Comparison of ENCODE assay signal across 14 cellular contexts in genomic region chr20:54194724-54195438, GRCh38. TPM values are rescaled to one million over a fixed set of nuclear protein-coding genes. Genes with fewer than 3 reads are reported as not detected.
DNase-seq lines count a peak whose midpoint lies in the region; ATAC-seq and TF ChIP-seq lines count a peak whose summit lies in the region.
"Had no signal": no experiment of that assay in that cellular context is flagged by ENCODE, and none has a peak within 500 bp of the region (broad histone marks: within the 10 kb centered on the region; RNA-seq: fewer than 3 reads in every experiment).

No MANE protein-coding gene starts in this region.

- no peaks in the 10 kb centered on the region for H3K36me3 ChIP-seq in osteoblast (ENCODE audit: insufficient read depth, low read length)

- H3K9me3 ChIP-seq in osteoblast (ENCODE audit: low read depth, low read length): no peaks in the 10 kb centered on the region

- no peaks in the 10 kb centered on the region for H4K20me1 ChIP-seq in osteoblast (ENCODE audit: insufficient read depth, low read length)

- ATAC-seq in GM18517 (IDR thresholded peaks at IDR 0.05; ENCODE audit: unreplicated experiment): no peak
- ATAC-seq: activated T-cell treated with anti-CD3 and anti-CD28 coated beads, Interleukin-2, amount 50 U/mL, for 72 hours had no signal

- no peak overlapping the region for H3K27ac ChIP-seq in osteoblast (ENCODE audit: low read depth, low read length)

- no peaks in the 10 kb centered on the region for H3K27me3 ChIP-seq in osteoblast (ENCODE audit: insufficient read depth, low read length)

- peak; percentile 22; the same call in 1 of the 2 replicates for TF ChIP-seq CTCF in GM12874 (IDR thresholded peaks at IDR 0.05; ENCODE audit: insufficient read depth, low read depth, low read length)
- TF ChIP-seq CTCF in osteoblast (IDR thresholded peaks at IDR 0.05; ENCODE audit: extremely low read depth, low read depth, low read length): peak; percentile 23

- DNase-seq in HT1080 (ENCODE audit: low read depth): peak; percentile 40
- DNase-seq in astrocyte of the hippocampus (ENCODE audit: low read depth, low spot score): peak; percentile 25
- no peak for DNase-seq in osteoblast (ENCODE audit: insufficient read length, low spot score, missing footprints)
- no peak for DNase-seq in NCI-H128 (lab: John Stamatoyannopoulos, UW; ENCODE audit: unreplicated experiment)
- DNase-seq in middle frontal gyrus (ENCODE audit: extremely low spot score, low spot score): no peak
- DNase-seq in COR-L47 (lab: John Stamatoyannopoulos, UW): no peak
- DNase-seq: activated T-cell treated with anti-CD3 and anti-CD28 coated beads, Interleukin-2, amount 50 U/mL, for 72 hours; mesenchymal stem cell; NCI-H69; retina had no signal

- H3K79me2 ChIP-seq in osteoblast (ENCODE audit: insufficient read depth, low read length): no peaks in the 10 kb centered on the region

- H2AFZ ChIP-seq in osteoblast (ENCODE audit: low read length): no peak overlapping the region

- no peak overlapping the region for H3K4me2 ChIP-seq in osteoblast (ENCODE audit: insufficient read depth, low read length)

- no peak overlapping the region for H3K4me3 ChIP-seq in osteoblast (ENCODE audit: insufficient read depth, low read length)

- no peaks in the 10 kb centered on the region for H3K4me1 ChIP-seq in osteoblast (ENCODE audit: insufficient read depth, low read length)

RNA-seq across cellular contexts. Expression of gene PFDN4, which starts 13.0 kb away (rescaled TPM):
- 57.7 and 71.9 TPM in 2 replicates for total RNA-seq in HT1080 (2014; rRNA removed; shearing (Covaris generic))
- polyA plus RNA-seq in HT1080 (2015; cell fraction: cytosol; rRNA removed): 105 and 125 TPM in 2 replicates
- 46.1 and 53.1 TPM in 2 replicates for polyA plus RNA-seq in HT1080 (2015; cell fraction: nucleus; rRNA removed)
- 93.0 and 95.2 TPM in 2 replicates for total RNA-seq in osteoblast

RNA-seq across cellular contexts. Expression of gene CYP24A1, which starts 21.1 kb away (rescaled TPM):
- total RNA-seq in HT1080 (2014; rRNA removed; shearing (Covaris generic)): 0.03 TPM in 1 of 2 replicates, not detected in the other
- 0.17 and 0.47 TPM in 2 replicates for polyA plus RNA-seq in HT1080 (2015; cell fraction: cytosol; rRNA removed)
- 0.24 and 0.62 TPM in 2 replicates for polyA plus RNA-seq in HT1080 (2015; cell fraction: nucleus; rRNA removed)
- not detected in 2 replicates for total RNA-seq in osteoblast
- total RNA-seq: activated T-cell treated with anti-CD3 and anti-CD28 coated beads, Interleukin-2, amount 50 U/mL, for 72 hours; chondrocyte; glomerular endothelial cell had no signal

Comparison
In these comparisons a context has a peak if more than half of its experiments do, and no peak if none do; other contexts are left out.
1. DNase-seq: peak in HT1080 (single experiment) and astrocyte of the hippocampus (single experiment); none in osteoblast (single experiment), NCI-H128 (single experiment), middle frontal gyrus (single experiment) and COR-L47 (single experiment).